8 cellular contexts compared by ENCODE assay signal in genomic region chr1:173714441-173714758, GRCh38. TPM values are rescaled to one million over a fixed set of nuclear protein-coding genes. Genes with fewer than 3 reads are reported as not detected.
DNase-seq lines count a peak whose midpoint lies in the region; ATAC-seq, FAIRE-seq and TF ChIP-seq lines count a peak whose summit lies in the region.

No MANE protein-coding gene starts in this region.

- H2AFZ ChIP-seq in HCT116 (ENCODE audit: low read depth, low read length, poor library complexity, severe bottlenecking), result peak overlapping the region; percentile 96

- RAD21 ChIA-PET in HCT116 (lab: Charles Lee; ENCODE audit: low non-redundant PET in 1 of 2, low total read pairs in 2 of 2, uncharacterized antibody in 2 of 2, unreplicated experiment in 2 of 2), result no interaction called here

- DNase-seq in HCT116 (ENCODE audit: low read depth, low spot score) (no peak), germinal center (ENCODE audit: low spot score) (peak; percentile 5), UCSD-AML1 (lab: John Stamatoyannopoulos, UW; ENCODE audit: unreplicated experiment) (no peak), COLO668 (lab: John Stamatoyannopoulos, UW; ENCODE audit: unreplicated experiment) (no peak), H4 (ENCODE audit: low spot score) (no peak), urothelium cell line (ENCODE audit: low spot score) (no peak)

- no peaks in the 10 kb centered on the region for H3K9me2 ChIP-seq in HCT116 (ENCODE audit: insufficient read depth)

- peak overlapping the region; percentile 62 for H3K9ac ChIP-seq in HCT116 (ENCODE audit: low read length)

- ATAC-seq in HCT116, result peak; percentile 7; the same call in 1 of the 2 replicates

- no peaks in the 10 kb centered on the region for H3K27me3 ChIP-seq in HCT116 (ENCODE audit: insufficient read depth, low read length)

- TF ChIP-seq POLR2A in HCT116 (IDR thresholded peaks at IDR 0.05; ENCODE audit: borderline replicate concordance, extremely low read depth, insufficient read depth, insufficient read length), result no peak

- CTCF ChIA-PET in HCT116 (lab: Charles Lee), result no interaction called here

- peaks cover 26% of the 10 kb centered on the region for H3K79me2 ChIP-seq in HCT116 (ENCODE audit: insufficient read depth, low read length)

- intact Hi-C loops in HCT116 (cut with micrococcal nuclease), result loop anchor here (10.0 kb wide), 2 partner anchors 110 to 360 kb away; partner anchors contain the start of genes CENPL and DARS2

- peak overlapping the region; percentile 74 for H3K4me2 ChIP-seq in HCT116 (ENCODE audit: low read length)

- peaks cover 3 to 8% of the 10 kb centered on the region in 2 experiments; a peak in 3 of 4 replicates for H3K4me1 ChIP-seq in HCT116 (ENCODE audit: control insufficient read depth in 1 of 2, insufficient read depth in 2 of 2, low read length in 2 of 2)

- H3K9me3 ChIP-seq in HCT116 (ENCODE audit: control insufficient read depth in 1 of 2, insufficient read depth in 1 of 2, low read depth in 1 of 2, low read length in 2 of 2), result no peaks in the 10 kb centered on the region

- TF ChIP-seq CTCF in HCT116 (IDR thresholded peaks at IDR 0.05 in 2 of 3, conservative IDR thresholded peaks at IDR 0.05 in 1 of 3; ENCODE audit: borderline replicate concordance in 1 of 3, insufficient read depth in 1 of 3, low read depth in 2 of 3, low read length in 2 of 3) (no peak), VCaP (conservative IDR thresholded peaks at IDR 0.05) (no peak)

- H3K4me3 ChIP-seq in HCT116 (replicated peaks in 1 of 2; ENCODE audit: low read depth in 1 of 2, low read length in 2 of 2) (peak overlapping the region; percentile 89 to 92), skin epidermis (peak overlapping the region; percentile 63 to 96 (median 86))

- POLR2A ChIA-PET in HCT116 (lab: Charles Lee), result interaction anchor here (0.9 to 1.3 kb wide), 2 partner anchors 9 to 110 kb away, joined by 4 read pairs; partner anchors contain the start of genes CENPL and DARS2

- no peak for FAIRE-seq in urothelium cell line (lab: Jason Lieb, UNC)

- no peak for TF ChIP-seq RAD21 in HCT116 (IDR thresholded peaks at IDR 0.05; ENCODE audit: low read depth)

- BruUV-seq in HCT116 (replicated peaks; lab: Mats Ljungman, UMichigan), result TSS peak; percentile 90

- H4K20me1 ChIP-seq in HCT116 (ENCODE audit: insufficient read depth), result no peaks in the 10 kb centered on the region

- no peaks in the 10 kb centered on the region for H3K36me3 ChIP-seq in HCT116 (ENCODE audit: control insufficient read depth in 1 of 2, insufficient read depth in 2 of 2, low read length in 2 of 2)

- H3K27ac ChIP-seq in HCT116 (ENCODE audit: low read depth, low read length), result no peak overlapping the region; the same call in 1 of the 2 replicates
- H3K27ac ChIP-seq in VCaP, result peak overlapping the region; percentile 90
- peak overlapping the region in 19 of 21 experiments; percentile 65 to 95 (median 91) for H3K27ac ChIP-seq in skin epidermis

TF ChIP-seq in HCT116, 20 proteins besides CTCF, POLR2A, EP300 and RAD21:
- TF ChIP-seq ZFX (IDR thresholded peaks at IDR 0.05), result no peak
- no peak for TF ChIP-seq ZNF274 (IDR thresholded peaks at IDR 0.05; ENCODE audit: low read depth, low read length)
- no peak for TF ChIP-seq POLR2AphosphoS5 (IDR thresholded peaks at IDR 0.05; ENCODE audit: low read depth, low read length)

RNA-seq across cellular contexts. Expression of gene KLHL20, which starts 0.4 kb away (rescaled TPM):
- 16.2 TPM for total RNA-seq in HCT116 (2021; ENCODE audit: unreplicated experiment)
- 6.6 and 8.8 TPM in 2 replicates for polyA plus RNA-seq in HCT116 (2012)
- total RNA-seq in H4 (2014; rRNA removed; shearing (Covaris generic)), result 10.6 and 15.1 TPM in 2 replicates

RNA-seq across cellular contexts. Expression of gene ANKRD45, which starts 44.7 kb away (rescaled TPM):
- 0.44 TPM for total RNA-seq in HCT116 (2021; ENCODE audit: unreplicated experiment)
- 0.20 TPM in 1 of 2 replicates, not detected in the other for polyA plus RNA-seq in HCT116 (2012)
- total RNA-seq in H4 (2014; rRNA removed; shearing (Covaris generic)), result 0.08 TPM in 1 of 2 replicates, not detected in the other
